In the genomic region with DNA sequence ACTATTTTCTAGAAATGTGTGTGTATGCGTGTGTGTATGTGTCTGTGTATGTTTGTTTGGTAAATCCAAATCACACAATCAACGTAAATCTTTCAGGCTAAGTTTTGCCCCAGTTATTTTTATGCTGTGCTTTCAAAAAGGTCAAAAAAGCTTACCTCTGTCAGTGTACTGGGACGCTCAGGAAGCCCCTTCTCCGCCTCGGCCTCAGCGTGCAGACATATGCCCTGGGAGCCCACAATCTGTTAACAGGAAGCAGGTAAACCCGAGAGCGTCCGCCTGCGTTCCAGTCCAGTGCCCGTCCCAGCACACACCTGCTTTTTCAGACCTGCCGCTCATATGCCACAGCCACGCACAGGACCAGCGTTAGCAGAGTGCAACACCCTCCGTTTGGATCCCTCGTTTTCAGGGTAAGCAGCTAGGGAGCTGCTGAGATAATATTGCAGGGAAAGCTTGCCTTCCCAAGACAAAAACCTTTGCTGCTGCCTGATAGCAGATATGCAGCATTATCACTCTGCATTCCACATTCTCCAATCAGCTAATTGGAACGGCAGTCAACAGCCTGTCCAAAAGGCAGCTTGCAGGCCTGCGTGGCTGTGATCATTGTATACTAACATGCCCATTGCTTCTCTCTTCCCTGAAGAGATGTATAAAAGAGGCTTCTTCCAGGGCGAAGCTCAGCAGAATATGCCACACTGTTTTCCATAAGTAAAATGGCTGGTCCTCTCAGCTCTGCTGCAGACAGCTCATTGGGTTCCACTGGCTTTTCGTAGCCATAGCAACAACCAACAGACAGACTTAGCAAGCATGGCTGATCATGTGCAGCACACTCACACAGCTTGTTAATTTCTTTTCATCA, we compare ENCODE assay signal across 8 cellular contexts. TPM values are rescaled to one million over a fixed set of nuclear protein-coding genes. Genes with fewer than 3 reads are reported as not detected.
DNase-seq lines count a peak whose midpoint lies in the region; ATAC-seq and TF ChIP-seq lines count a peak whose summit lies in the region.

A gene with protein sequence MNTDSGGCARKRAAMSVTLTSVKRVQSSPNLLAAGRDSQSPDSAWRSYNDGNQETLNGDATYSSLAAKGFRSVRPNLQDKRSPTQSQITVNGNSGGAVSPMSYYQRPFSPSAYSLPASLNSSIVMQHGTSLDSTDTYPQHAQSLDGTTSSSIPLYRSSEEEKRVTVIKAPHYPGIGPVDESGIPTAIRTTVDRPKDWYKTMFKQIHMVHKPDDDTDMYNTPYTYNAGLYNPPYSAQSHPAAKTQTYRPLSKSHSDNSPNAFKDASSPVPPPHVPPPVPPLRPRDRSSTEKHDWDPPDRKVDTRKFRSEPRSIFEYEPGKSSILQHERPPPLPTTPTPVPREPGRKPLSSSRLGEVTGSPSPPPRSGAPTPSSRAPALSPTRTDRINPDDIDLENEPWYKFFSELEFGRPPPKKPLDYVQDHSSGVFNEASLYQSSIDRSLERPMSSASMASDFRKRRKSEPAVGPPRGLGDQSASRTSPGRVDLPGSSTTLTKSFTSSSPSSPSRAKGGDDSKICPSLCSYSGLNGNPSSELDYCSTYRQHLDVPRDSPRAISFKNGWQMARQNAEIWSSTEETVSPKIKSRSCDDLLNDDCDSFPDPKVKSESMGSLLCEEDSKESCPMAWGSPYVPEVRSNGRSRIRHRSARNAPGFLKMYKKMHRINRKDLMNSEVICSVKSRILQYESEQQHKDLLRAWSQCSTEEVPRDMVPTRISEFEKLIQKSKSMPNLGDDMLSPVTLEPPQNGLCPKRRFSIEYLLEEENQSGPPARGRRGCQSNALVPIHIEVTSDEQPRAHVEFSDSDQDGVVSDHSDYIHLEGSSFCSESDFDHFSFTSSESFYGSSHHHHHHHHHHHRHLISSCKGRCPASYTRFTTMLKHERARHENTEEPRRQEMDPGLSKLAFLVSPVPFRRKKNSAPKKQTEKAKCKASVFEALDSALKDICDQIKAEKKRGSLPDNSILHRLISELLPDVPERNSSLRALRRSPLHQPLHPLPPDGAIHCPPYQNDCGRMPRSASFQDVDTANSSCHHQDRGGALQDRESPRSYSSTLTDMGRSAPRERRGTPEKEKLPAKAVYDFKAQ (N-terminal part only) (minus strand): TSS at position 686 of the 856 bp plus-strand sequence. CDS start 121,623 bp downstream, outside the sequence.

- no TSS peak for BruUV-seq in mammary epithelial cell (replicated peaks; lab: Mats Ljungman, UMichigan)

- no peaks in the 10 kb centered on the region for H4K20me1 ChIP-seq in mammary epithelial cell (ENCODE audit: insufficient read depth, low read length)

- no peak for TF ChIP-seq CTCF in mammary epithelial cell (conservative IDR thresholded peaks at IDR 0.05 in 1 of 2, IDR thresholded peaks at IDR 0.05 in 1 of 2; ENCODE audit: extremely low read depth in 1 of 2, insufficient read depth in 1 of 2, low read depth in 1 of 2, low read length in 2 of 2)

- H3K9ac ChIP-seq in mammary epithelial cell (ENCODE audit: insufficient read depth, low read length) (peak within 1 kb of the TSS; percentile 45), stomach smooth muscle (ENCODE audit: low read length in 2 of 2) (peak within 1 kb of the TSS in 1 of 2 donors; percentile 22)

- H3K27ac ChIP-seq in mammary epithelial cell (ENCODE audit: insufficient read depth, low read depth, low read length) (peak within 1 kb of the TSS; percentile 33), stomach smooth muscle (ENCODE audit: low read length) (peak within 1 kb of the TSS; percentile 62)

- no peaks in the 10 kb centered on the region for H3K36me3 ChIP-seq in mammary epithelial cell (ENCODE audit: insufficient read depth, low read length)
- no peaks in the 10 kb centered on the region for H3K36me3 ChIP-seq in stomach smooth muscle (ENCODE audit: control insufficient read depth in 2 of 2, insufficient read depth in 2 of 2, low read length in 2 of 2)

- peak; percentile 72 for ATAC-seq in GM18861 (IDR thresholded peaks at IDR 0.05; ENCODE audit: unreplicated experiment)
- peak; percentile 93 for ATAC-seq in HG02885 (IDR thresholded peaks at IDR 0.05; ENCODE audit: poor library complexity, unreplicated experiment)

- H3K9me3 ChIP-seq in mammary epithelial cell (replicated peaks; ENCODE audit: insufficient read depth, low read length) (no peaks in the 10 kb centered on the region), stomach smooth muscle (ENCODE audit: control insufficient read depth in 2 of 2, low read length in 2 of 2) (no peaks in the 10 kb centered on the region)

- intact Hi-C loops in mammary epithelial cell (cut with micrococcal nuclease) = loop anchor here (5.0 kb wide), 1 partner anchor 61 kb away; no protein-coding TSS in a partner anchor

- H3K27me3 ChIP-seq in mammary epithelial cell (ENCODE audit: insufficient read depth, low read length) = no peaks in the 10 kb centered on the region
- no peaks in the 10 kb centered on the region for H3K27me3 ChIP-seq in stomach smooth muscle (ENCODE audit: control insufficient read depth in 1 of 2, insufficient read depth in 2 of 2, low read length in 2 of 2)

- peak within 1 kb of the TSS; percentile 86 for H3K4me2 ChIP-seq in mammary epithelial cell (ENCODE audit: insufficient read depth, low read depth, low read length)

- H3K4me1 ChIP-seq in mammary epithelial cell (ENCODE audit: insufficient read depth, low read length) (peaks cover 9% of the 10 kb centered on the region), stomach smooth muscle (ENCODE audit: control insufficient read depth, insufficient read depth, low read length) (peaks cover under 1% of the 10 kb centered on the region)

- H2AFZ ChIP-seq in mammary epithelial cell (ENCODE audit: low read depth, low read length) = peak within 1 kb of the TSS; percentile 97

- CTCF ChIA-PET in mammary epithelial cell (lab: Charles Lee; ENCODE audit: low non-redundant PET) = no interaction called here

- WGBS in mammary epithelial cell (ENCODE audit: low coverage, missing lambda C conversion rate) = 7% methylated on average over 18 of the region's 20 CpGs

- H3K79me2 ChIP-seq in mammary epithelial cell (ENCODE audit: insufficient read depth, low read length) = no peaks in the 10 kb centered on the region

- dilution Hi-C loops in mammary epithelial cell (cut with HindIII; ENCODE audit: low sequenced_read_pairs) = no loop called here

- in situ Hi-C loops in mammary epithelial cell (cut with MboI; ENCODE audit: low sequenced_read_pairs in 2 of 2) = no loop called here

- DNase-seq in NCI-H2107 treated with DMSO at 0.1 percent for 48 hours (lab: John Stamatoyannopoulos, UW; ENCODE audit: unreplicated experiment) (peak; percentile 64), mammary epithelial cell (peak; percentile 70), kidney glomerular epithelial cell (lab: John Stamatoyannopoulos, UW) (peak; percentile 81)
- DNase-seq in stimulated activated naive CD4-positive, alpha-beta T cell treated with Interleukin-2 at 50 U/mL for 16 hours (lab: John Stamatoyannopoulos, UW) = no peak
- DNase-seq in stimulated activated CD4-positive, alpha-beta T cell treated with anti-CD3 and anti-CD28 coated beads, Interleukin-1b, Interleukin-23, amount 100 ng/mL, for 48 hours = no peak

- H3K4me3 ChIP-seq in mammary epithelial cell (replicated peaks in 1 of 3; ENCODE audit: insufficient read depth in 1 of 3, low read depth in 2 of 3, low read length in 3 of 3) (peak within 1 kb of the TSS; percentile 36 to 52 (median 47)), stomach smooth muscle (ENCODE audit: low read length in 2 of 2) (peak within 1 kb of the TSS; percentile 28 to 73)

RNA-seq across cellular contexts. Expression of the gene that starts here (rescaled TPM):
- 1 to 10 TPM; 5.6 to 8.5 TPM for total RNA-seq in mammary epithelial cell
- polyA plus RNA-seq in mammary epithelial cell = 3.6 TPM
- polyA minus RNA-seq in mammary epithelial cell = not detected

Comparison
In these comparisons a context has a peak if more than half of its experiments do, and no peak if none do; other contexts are left out.
1. DNase-seq: peak in NCI-H2107 treated with DMSO at 0.1 percent for 48 hours (single experiment), mammary epithelial cell (single experiment) and kidney glomerular epithelial cell (single experiment); none in stimulated activated naive CD4-positive, alpha-beta T cell treated with Interleukin-2 at 50 U/mL for 16 hours (single experiment) and stimulated activated CD4-positive, alpha-beta T cell treated with anti-CD3 and anti-CD28 coated beads, Interleukin-1b, Interleukin-23, amount 100 ng/mL, for 48 hours (single experiment).